In genomic region chr5:2912741-2913140, GRCh38 we compare ENCODE assay signal across 23 cellular contexts.
"Had no signal": no experiment of that assay in that cellular context is flagged by ENCODE, and none has a peak within 500 bp of the region (broad histone marks: within the 10 kb centered on the region; RNA-seq: fewer than 3 reads in every experiment).

No MANE protein-coding gene starts in this region.

- H3K4me1 Mint-ChIP-seq: activated naive CD4-positive, alpha-beta T cell treated with anti-CD3 and anti-CD28 coated beads, Interleukin-2, amount 50 U/mL, for 24 hours; T-cell had no signal

- DNase-seq: activated CD4-positive, alpha-beta T cell treated with anti-CD3 and anti-CD28 coated beads for 4 hours; activated CD8-positive, alpha-beta memory T cell treated with anti-CD3 and anti-CD28 coated beads, Interleukin-2, amount 50 U/mL, for 4 hours; activated CD8-positive, alpha-beta T cell treated with anti-CD3 and anti-CD28 coated beads for 36 hours; activated naive CD4-positive, alpha-beta T cell; activated T-cell treated with anti-CD3 and anti-CD28 coated beads, Interleukin-2, amount 50 U/mL, for 72 hours; aorta; caudate nucleus; Karpas-422; MM.1S; NCI-H1105 treated with DMSO at 0.1 percent for 48 hours; NCI-H1436 treated with DMSO at 0.1 percent for 48 hours; NCI-H187; NCI-H2081 treated with DMSO at 0.1 percent for 48 hours; NCI-H2227 treated with DMSO at 0.1 percent for 48 hours; NCI-H526; NCI-H82; SIG-M5; T-cell had no signal

- H3K4me3 Mint-ChIP-seq: activated CD8-positive, alpha-beta T cell treated with anti-CD3 and anti-CD28 coated beads for 36 hours; activated naive CD4-positive, alpha-beta T cell treated with anti-CD3 and anti-CD28 coated beads, Interleukin-2, amount 50 U/mL, for 24 hours; activated T-cell treated with anti-CD3 and anti-CD28 coated beads, Interleukin-2, amount 50 U/mL, for 72 hours; T-cell; T-helper 2 cell treated with Interferon-gamma antibody and Interleukin-4, amounts not matched to agents 5 μg/mL and 100 μg/mL, for 36 hours had no signal

- H3K4me3 ChIP-seq: breast epithelium, K562 had no signal

- H3K4me1 ChIP-seq: breast epithelium had no signal

- H3K27ac Mint-ChIP-seq: activated CD8-positive, alpha-beta T cell treated with anti-CD3 and anti-CD28 coated beads for 36 hours; activated naive CD4-positive, alpha-beta T cell treated with anti-CD3 and anti-CD28 coated beads, Interleukin-2, amount 50 U/mL, for 24 hours; activated T-cell treated with anti-CD3 and anti-CD28 coated beads, Interleukin-2, amount 50 U/mL, for 72 hours; activated T-helper 2 cell treated with anti-CD3 and anti-CD28 coated beads, Interferon-gamma antibody, Interleukin-2, Interleukin-4, amounts not matched to agents 10 μg/mL and 5 μg/mL and 100 μg/mL, durations not matched to agents 14 hours and 24 hours and 36 hours; T-cell; T-helper 2 cell treated with Interferon-gamma antibody and Interleukin-4, amounts not matched to agents 5 μg/mL and 100 μg/mL, for 36 hours had no signal

- H3K9me3 ChIP-seq: breast epithelium had no signal

- H3K36me3 ChIP-seq: breast epithelium had no signal

- H3K27me3 Mint-ChIP-seq: activated CD8-positive, alpha-beta T cell treated with anti-CD3 and anti-CD28 coated beads for 36 hours; activated naive CD4-positive, alpha-beta T cell treated with anti-CD3 and anti-CD28 coated beads, Interleukin-2, amount 50 U/mL, for 24 hours had no signal

- H3K27me3 ChIP-seq: breast epithelium had no signal

- H3K36me3 Mint-ChIP-seq: activated naive CD4-positive, alpha-beta T cell treated with anti-CD3 and anti-CD28 coated beads, Interleukin-2, amount 50 U/mL, for 24 hours; T-cell had no signal

- H3K27ac ChIP-seq: breast epithelium had no signal
